Comparison of ENCODE assay signal across 17 cellular contexts in the genomic region with DNA sequence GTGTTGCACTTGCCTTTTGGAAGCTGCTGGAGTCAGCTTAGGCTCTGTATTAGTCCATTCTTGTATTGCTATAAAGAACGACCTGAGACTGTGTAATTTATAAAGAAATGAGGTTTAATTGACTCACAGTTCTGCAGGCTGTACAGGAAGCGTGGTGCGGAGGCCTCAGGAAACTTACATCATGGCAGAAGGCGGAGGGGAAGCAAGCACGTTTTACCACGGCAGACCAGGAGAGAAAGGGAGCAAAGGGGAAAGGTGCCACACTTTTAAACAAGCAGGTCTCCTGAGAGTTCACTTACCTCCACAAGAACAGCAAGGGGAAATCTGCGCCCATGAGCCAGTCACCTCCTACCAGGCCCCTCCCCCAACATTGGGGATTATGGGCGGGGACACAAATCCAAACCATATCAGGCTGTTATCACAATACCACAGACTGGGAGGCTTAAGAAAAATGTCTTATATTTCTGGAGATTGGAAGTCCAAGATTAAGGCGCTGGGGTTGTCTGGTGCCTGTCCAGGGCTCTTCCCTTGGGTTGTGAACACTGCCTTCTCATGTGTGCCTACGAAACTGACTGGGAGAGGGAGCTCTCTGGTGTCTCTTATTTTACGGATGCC. TPM values are rescaled to one million over a fixed set of nuclear protein-coding genes. Genes with fewer than 3 reads are reported as not detected.
DNase-seq lines count a peak whose midpoint lies in the region; ATAC-seq and TF ChIP-seq lines count a peak whose summit lies in the region.
"Had no signal": no experiment of that assay in that cellular context is flagged by ENCODE, and none has a peak within 500 bp of the region (broad histone marks: within the 10 kb centered on the region; RNA-seq: fewer than 3 reads in every experiment).

No MANE protein-coding gene starts in this region.

- H3K27me3 Mint-ChIP-seq in activated CD4-positive, alpha-beta T cell treated with anti-CD3 and anti-CD28 coated beads, Interleukin-2, amount 10 ng/mL, durations not matched to agents 7 days and 5 days: no peaks in the 10 kb centered on the region
- no peaks in the 10 kb centered on the region for H3K27me3 Mint-ChIP-seq in T-helper 2 cell treated with Interferon-gamma antibody and Interleukin-4, amounts not matched to agents 5 μg/mL and 100 μg/mL, for 36 hours (ENCODE audit: low read depth)
- H3K27me3 Mint-ChIP-seq: central memory CD8-positive, alpha-beta T cell had no signal

- TF ChIP-seq CTCF in fibroblast of villous mesenchyme (IDR thresholded peaks at IDR 0.05; ENCODE audit: insufficient read depth, low read depth, low read length) (no peak), transverse colon (IDR thresholded peaks at IDR 0.05) (no peak)

- 89 to 90% methylated on average over 11 of the region's 11 CpGs for WGBS in aorta, 2 donors
- WGBS in transverse colon (ENCODE audit: low coverage in 1 of 2), 2 donors: 59 to 84% methylated on average over 4 to 11 of the region's 11 CpGs

- DNase-seq in activated CD4-positive, alpha-beta T cell treated with anti-CD3 and anti-CD28 coated beads, Interleukin-2, amount 10 ng/mL, durations not matched to agents 7 days and 5 days: no peak
- DNase-seq in activated CD4-positive, alpha-beta T cell treated with anti-CD3 and anti-CD28 coated beads, Interleukin-2, amount 50 U/mL, for 1 hour: no peak
- DNase-seq in GDM1 (lab: John Stamatoyannopoulos, UW): peak; percentile 20
- no peak for DNase-seq in T-helper 2 cell treated with Interferon-gamma antibody and Interleukin-4, amounts not matched to agents 5 μg/mL and 100 μg/mL, for 36 hours (ENCODE audit: low spot score)
- DNase-seq in fibroblast of villous mesenchyme (ENCODE audit: low read depth): peak; percentile 3
- DNase-seq in aorta: no peak
- no peak for DNase-seq in transverse colon
- DNase-seq: activated CD8-positive, alpha-beta memory T cell treated with anti-CD3 and anti-CD28 coated beads for 24 hours; MM.1S; NCI-H2081; NCI-H526 treated with DMSO at 0.1 percent for 48 hours; trophoblast cell had no signal

- peak overlapping the region; percentile 76 for H3K27ac Mint-ChIP-seq in activated CD4-positive, alpha-beta T cell treated with anti-CD3 and anti-CD28 coated beads, Interleukin-2, amount 10 ng/mL, durations not matched to agents 7 days and 5 days
- peak overlapping the region; percentile 79 for H3K27ac Mint-ChIP-seq in T-helper 2 cell treated with Interferon-gamma antibody and Interleukin-4, amounts not matched to agents 5 μg/mL and 100 μg/mL, for 36 hours

- H3K9me3 Mint-ChIP-seq in activated CD4-positive, alpha-beta T cell treated with anti-CD3 and anti-CD28 coated beads, Interleukin-2, amount 10 ng/mL, durations not matched to agents 7 days and 5 days: no peaks in the 10 kb centered on the region
- H3K9me3 Mint-ChIP-seq in T-helper 2 cell treated with Interferon-gamma antibody and Interleukin-4, amounts not matched to agents 5 μg/mL and 100 μg/mL, for 36 hours: no peaks in the 10 kb centered on the region
- H3K9me3 Mint-ChIP-seq: central memory CD8-positive, alpha-beta T cell had no signal

- H3K27ac ChIP-seq in aorta (ENCODE audit: low read depth in 1 of 2, low read length in 2 of 2): no peak overlapping the region
- no peak overlapping the region for H3K27ac ChIP-seq in transverse colon

- POLR2A ChIA-PET in activated CD4-positive, alpha-beta T cell treated with anti-CD3 and anti-CD28 coated beads, Interleukin-2, amount 10 ng/mL, durations not matched to agents 7 days and 5 days (lab: Charles Lee): no interaction called here

- CTCF ChIA-PET in activated CD4-positive, alpha-beta T cell treated with anti-CD3 and anti-CD28 coated beads, Interleukin-2, amount 10 ng/mL, durations not matched to agents 7 days and 5 days (lab: Charles Lee): interaction anchor here (0.6 to 1.3 kb wide), 4 partner anchors 16 to 156 kb away, joined by 3 to 4 read pairs (median 3); a partner anchor contains a TSS

- no peak overlapping the region for H3K4me3 ChIP-seq in fibroblast of villous mesenchyme (ENCODE audit: low read depth, low read length)
- no peak overlapping the region for H3K4me3 ChIP-seq in aorta (ENCODE audit: low read length in 2 of 2)
- H3K4me3 ChIP-seq in transverse colon: no peak overlapping the region

- H3K36me3 Mint-ChIP-seq in activated CD4-positive, alpha-beta T cell treated with anti-CD3 and anti-CD28 coated beads, Interleukin-2, amount 10 ng/mL, durations not matched to agents 7 days and 5 days (ENCODE audit: low read depth): peaks cover 1% of the 10 kb centered on the region
- peaks cover 2% of the 10 kb centered on the region for H3K36me3 Mint-ChIP-seq in T-helper 2 cell treated with Interferon-gamma antibody and Interleukin-4, amounts not matched to agents 5 μg/mL and 100 μg/mL, for 36 hours (ENCODE audit: low read depth)

- H3K4me3 Mint-ChIP-seq in activated CD4-positive, alpha-beta T cell treated with anti-CD3 and anti-CD28 coated beads, Interleukin-2, amount 10 ng/mL, durations not matched to agents 7 days and 5 days: no peak overlapping the region
- H3K4me3 Mint-ChIP-seq in T-helper 2 cell treated with Interferon-gamma antibody and Interleukin-4, amounts not matched to agents 5 μg/mL and 100 μg/mL, for 36 hours: peak overlapping the region; percentile 10
- H3K4me3 Mint-ChIP-seq: central memory CD8-positive, alpha-beta T cell had no signal

- peaks cover 39% of the 10 kb centered on the region for H3K4me1 Mint-ChIP-seq in activated CD4-positive, alpha-beta T cell treated with anti-CD3 and anti-CD28 coated beads, Interleukin-2, amount 10 ng/mL, durations not matched to agents 7 days and 5 days
- peaks cover 24% of the 10 kb centered on the region for H3K4me1 Mint-ChIP-seq in T-helper 2 cell treated with Interferon-gamma antibody and Interleukin-4, amounts not matched to agents 5 μg/mL and 100 μg/mL, for 36 hours (ENCODE audit: low read depth)

- TF ChIP-seq EP300 in transverse colon (IDR thresholded peaks at IDR 0.05; ENCODE audit: low read depth): no peak

- in situ Hi-C loops in transverse colon (cut with MboI; ENCODE audit: low pct_ligation_motif_present in 1 of 4, low pct_unique_long_range_greater_than_20kb in 1 of 4, low sequenced_read_pairs in 3 of 4): no loop called here

- no peak for TF ChIP-seq POLR2A in transverse colon (IDR thresholded peaks at IDR 0.05)

- H3K27me3 ChIP-seq in aorta (ENCODE audit: control insufficient read depth in 1 of 2, insufficient read depth in 2 of 2, low read length in 1 of 2) (peaks cover 0 to 2% of the 10 kb centered on the region in 2 donors), transverse colon (no peaks in the 10 kb centered on the region)

- intact Hi-C loops in aorta (cut with DNase I) (loop anchor here in 1 of 2 donors (10.0 kb wide), 1 partner anchor 144 kb away; no protein-coding TSS in a partner anchor), transverse colon (cut with DNase I; ENCODE audit: low total_unique reads) (loop anchor here (2.0 kb wide), 1 partner anchor 880 kb away; no protein-coding TSS in a partner anchor)

- H3K9me3 ChIP-seq in aorta (ENCODE audit: control insufficient read depth, low read length) (no peaks in the 10 kb centered on the region), transverse colon (no peaks in the 10 kb centered on the region)

- ATAC-seq in GM21737 (IDR thresholded peaks at IDR 0.05; ENCODE audit: unreplicated experiment) (no peak), aorta (ENCODE audit: low FRiP score) (no peak)

- H3K4me1 ChIP-seq in aorta (ENCODE audit: control insufficient read depth in 1 of 2, insufficient read depth in 2 of 2, low read length in 2 of 2) (no peaks in the 10 kb centered on the region), transverse colon (peaks cover 3 to 11% (median 9%) of the 10 kb centered on the region in 4 donors)

- H3K36me3 ChIP-seq in aorta (ENCODE audit: control insufficient read depth in 1 of 2, insufficient read depth in 2 of 2, low read length in 1 of 2) (no peaks in the 10 kb centered on the region), transverse colon (no peaks in the 10 kb centered on the region)

RNA-seq across cellular contexts. Expression of a gene that starts 3.6 kb away (rescaled TPM):
- total RNA-seq in activated CD4-positive, alpha-beta T cell treated with anti-CD3 and anti-CD28 coated beads, Interleukin-2, amount 10 ng/mL, durations not matched to agents 7 days and 5 days: 10 to 100 TPM; 18.5 to 29.2 TPM
- total RNA-seq in fibroblast of villous mesenchyme (13.4 and 18.0 TPM in 2 replicates), aorta (10 to 100 TPM; 20.5 to 29.9 TPM), transverse colon (100 to 1,000 TPM in 1 of 4 donors, 10 to 100 TPM in 3; 53.2 to 150 (median 55.5) TPM)
- polyA plus RNA-seq in aorta: 10 to 100 TPM in 1 of 2 donors, 1 to 10 TPM in 1; 4.1 to 69.8 TPM

RNA-seq across cellular contexts. Expression of a gene that starts 28.9 kb away (rescaled TPM):
- total RNA-seq in activated CD4-positive, alpha-beta T cell treated with anti-CD3 and anti-CD28 coated beads, Interleukin-2, amount 10 ng/mL, durations not matched to agents 7 days and 5 days: 10 to 100 TPM; 39.9 to 45.4 TPM
- 13.2 and 21.2 TPM in 2 replicates for total RNA-seq in fibroblast of villous mesenchyme
- total RNA-seq in aorta: 10 to 100 TPM; 30.7 to 31.7 TPM
- polyA plus RNA-seq in aorta: 10 to 100 TPM; 11.9 to 51.7 TPM
- 10 to 100 TPM; 37.4 to 94.3 (median 56.3) TPM for total RNA-seq in transverse colon

RNA-seq across cellular contexts. Expression of a gene that starts 44.2 kb away (rescaled TPM):
- total RNA-seq in activated CD4-positive, alpha-beta T cell treated with anti-CD3 and anti-CD28 coated beads, Interleukin-2, amount 10 ng/mL, durations not matched to agents 7 days and 5 days: 10 to 100 TPM; 79.7 to 87.0 TPM
- total RNA-seq in fibroblast of villous mesenchyme (33.2 and 40.9 TPM in 2 replicates), aorta (10 to 100 TPM in 1 of 2 donors, 1 to 10 TPM in 1; 8.4 to 18.5 TPM), transverse colon (10 to 100 TPM in 2 of 4 donors, 1 to 10 TPM in 2; 3.4 to 27.9 (median 11.4) TPM)
- polyA plus RNA-seq in aorta: 10 to 100 TPM in 1 of 2 donors, 1 to 10 TPM in 1; 9.4 to 14.3 TPM

RNA-seq across cellular contexts. Expression of a gene that starts 45.8 kb away (rescaled TPM):
- not detected for total RNA-seq in activated CD4-positive, alpha-beta T cell treated with anti-CD3 and anti-CD28 coated beads, Interleukin-2, amount 10 ng/mL, durations not matched to agents 7 days and 5 days
- total RNA-seq in fibroblast of villous mesenchyme (under 0.01 and 0.43 TPM in 2 replicates), aorta (not detected), transverse colon (100 to 1,000 TPM in 1 of 4 donors, 10 to 100 TPM in 3; 50.8 to 364 (median 76.0) TPM)
- polyA plus RNA-seq in aorta: not detected
- total RNA-seq: myocyte, pulmonary artery endothelial cell had no signal
- polyA plus RNA-seq: AG04450 had no signal

Comparison
In these comparisons a context has a peak if more than half of its experiments do, and no peak if none do; other contexts are left out.
1. DNase-seq: peak in GDM1 (single experiment) and fibroblast of villous mesenchyme (single experiment); none in activated CD4-positive, alpha-beta T cell treated with anti-CD3 and anti-CD28 coated beads, Interleukin-2, amount 10 ng/mL, durations not matched to agents 7 days and 5 days (single experiment), activated CD4-positive, alpha-beta T cell treated with anti-CD3 and anti-CD28 coated beads, Interleukin-2, amount 50 U/mL, for 1 hour (single experiment), T-helper 2 cell treated with Interferon-gamma antibody and Interleukin-4, amounts not matched to agents 5 μg/mL and 100 μg/mL, for 36 hours (single experiment), aorta (0 of 2) and transverse colon (single experiment).